In the genomic region with DNA sequence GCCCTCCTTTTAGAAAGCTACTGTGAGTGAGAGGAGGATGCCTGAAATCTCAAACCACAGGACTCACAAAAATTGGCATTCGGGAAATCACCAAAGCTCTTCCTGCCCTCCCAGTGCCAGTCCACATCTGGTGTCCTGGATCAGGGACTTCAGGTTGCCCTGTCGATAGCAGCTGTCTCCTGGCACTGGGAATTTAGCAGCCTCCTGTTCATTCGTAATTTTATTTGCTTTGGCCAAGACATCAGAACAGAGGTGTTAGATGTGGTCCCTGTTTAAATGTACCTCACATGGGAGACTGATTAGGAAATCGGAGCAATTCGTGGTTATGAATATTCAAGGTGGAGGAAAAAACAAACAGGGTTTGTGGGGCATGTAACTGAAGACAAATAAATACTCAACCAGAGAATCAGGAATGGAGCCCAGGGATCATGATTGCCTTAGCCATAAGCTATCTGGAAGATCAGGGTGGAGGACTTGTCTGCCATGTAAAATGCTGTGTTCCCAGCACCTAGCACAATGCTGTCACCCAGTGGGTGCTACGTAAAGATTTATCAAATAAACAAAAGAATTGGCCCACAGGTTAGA, we compare ENCODE assay signal across 24 cellular contexts.
"Had no signal": no experiment of that assay in that cellular context is flagged by ENCODE, and none has a peak within 500 bp of the region (broad histone marks: within the 10 kb centered on the region; RNA-seq: fewer than 3 reads in every experiment).

No MANE protein-coding gene starts in this region.

- DNase-seq: activated CD4-positive, alpha-beta T cell treated with anti-CD3 and anti-CD28 coated beads, Interleukin-2, amount 10 ng/mL, durations not matched to agents 7 days and 5 days; activated CD4-positive, CD25-positive, alpha-beta regulatory T cell treated with anti-CD3 and anti-CD28 coated beads, Interleukin-2, amount 50 U/mL, for 72 hours; activated CD8-positive, alpha-beta memory T cell treated with anti-CD3 and anti-CD28 coated beads, Interleukin-2, amount 10 ng/mL, durations not matched to agents 7 days and 5 days; activated CD8-positive, alpha-beta T cell treated with anti-CD3 and anti-CD28 coated beads for 36 hours; activated gamma-delta T cell; anterior cingulate cortex; cortex of kidney; endodermal cell; head of caudate nucleus; islet precursor cell; left cardiac atrium; naive thymus-derived CD4-positive, alpha-beta T cell; occipital lobe; sigmoid colon; stimulated activated CD4-positive, alpha-beta T cell treated with anti-CD3 and anti-CD28 coated beads, Interleukin-2, amount 100 ng/mL, for 48 hours; stimulated activated CD8-positive, alpha-beta memory T cell treated with anti-CD3 and anti-CD28 coated beads, Interleukin-4, amount 100 ng/mL, for 48 hours; stimulated activated naive B cell treated with anti-CD40 and anti-IgM and Interleukin-4, amounts not matched to agents 10 μg/mL and 1 μg/mL and 100 μg/mL, for 72 hours; testis; uterus had no signal

- H3K4me2 ChIP-seq: smooth muscle cell had no signal

- H3K4me3 ChIP-seq: body of pancreas, cardiac muscle cell, gastroesophageal sphincter, lung, sigmoid colon, smooth muscle cell, testis, uterus had no signal

- H3K27me3 ChIP-seq: body of pancreas, cardiac muscle cell, gastroesophageal sphincter, sigmoid colon, testis, uterus had no signal

- ATAC-seq: activated CD8-positive, alpha-beta memory T cell treated with anti-CD3 and anti-CD28 coated beads, Interleukin-2, amount 10 ng/mL, durations not matched to agents 7 days and 5 days; activated CD8-positive, alpha-beta T cell treated with anti-CD3 and anti-CD28 coated beads for 36 hours; body of pancreas; gastroesophageal sphincter; left cardiac atrium; naive thymus-derived CD4-positive, alpha-beta T cell; stimulated activated naive B cell treated with anti-CD40 and anti-IgM and Interleukin-4, amounts not matched to agents 10 μg/mL and 1 μg/mL and 100 μg/mL, for 72 hours had no signal

- H3K9me3 ChIP-seq: body of pancreas, gastroesophageal sphincter, sigmoid colon, testis, uterus had no signal

- H3K36me3 ChIP-seq: cardiac muscle cell, gastroesophageal sphincter, sigmoid colon, uterus had no signal

- H3K27ac ChIP-seq: body of pancreas, cardiac muscle cell, gastroesophageal sphincter, sigmoid colon, testis, uterus had no signal

- H3K4me1 ChIP-seq: body of pancreas, gastroesophageal sphincter, sigmoid colon, testis, uterus had no signal
